ENCODE assay signal across 23 cellular contexts in genomic region chr4:128596844-128597243, GRCh38.
"Had no signal": no experiment of that assay in that cellular context is flagged by ENCODE, and none has a peak within 500 bp of the region (broad histone marks: within the 10 kb centered on the region; RNA-seq: fewer than 3 reads in every experiment).

No MANE protein-coding gene starts in this region.

- H3K27me3 Mint-ChIP-seq: activated B cell treated with CpG ODN at 0.5 μM for 24 hours; activated CD4-positive, alpha-beta T cell treated with anti-CD3 and anti-CD28 coated beads, Interleukin-2, amount 10 ng/mL, durations not matched to agents 7 days and 5 days; activated naive CD4-positive, alpha-beta T cell treated with anti-CD3 and anti-CD28 coated beads, Interleukin-2, amount 10 ng/mL, durations not matched to agents 7 days and 5 days; activated naive CD8-positive, alpha-beta T cell treated with anti-CD3 and anti-CD28 coated beads, Interleukin-2, amount 50 U/mL, for 24 hours; progenitor cell of endocrine pancreas had no signal

- H3K36me3 Mint-ChIP-seq: activated naive CD4-positive, alpha-beta T cell treated with anti-CD3 and anti-CD28 coated beads, Interleukin-2, amount 10 ng/mL, durations not matched to agents 7 days and 5 days had no signal

- FAIRE-seq: TTC549 had no signal

- H3K4me1 Mint-ChIP-seq: activated B cell treated with CpG ODN at 0.5 μM for 24 hours; activated CD4-positive, alpha-beta T cell treated with anti-CD3 and anti-CD28 coated beads, Interleukin-2, amount 10 ng/mL, durations not matched to agents 7 days and 5 days; activated naive CD4-positive, alpha-beta T cell treated with anti-CD3 and anti-CD28 coated beads, Interleukin-2, amount 10 ng/mL, durations not matched to agents 7 days and 5 days; activated naive CD8-positive, alpha-beta T cell treated with anti-CD3 and anti-CD28 coated beads, Interleukin-2, amount 50 U/mL, for 24 hours had no signal

- H3K9me3 ChIP-seq: breast epithelium, right atrium auricular region, suprapubic skin, vagina had no signal

- DNase-seq: activated B cell treated with CpG ODN at 0.5 μM for 24 hours; activated CD4-positive, alpha-beta T cell treated with anti-CD3 and anti-CD28 coated beads, Interleukin-2, amount 10 ng/mL, durations not matched to agents 7 days and 5 days; activated CD8-positive, alpha-beta T cell treated with anti-CD3 and anti-CD28 coated beads, Interleukin-2, amount 10 ng/mL, durations not matched to agents 7 days and 5 days; activated naive CD4-positive, alpha-beta T cell treated with anti-CD3 and anti-CD28 coated beads, Interleukin-2, amount 10 ng/mL, durations not matched to agents 7 days and 5 days; activated naive CD8-positive, alpha-beta T cell treated with anti-CD3 and anti-CD28 coated beads, Interleukin-2, amount 50 U/mL, for 24 hours; activated T-cell treated with anti-CD3 and anti-CD28 coated beads, Interleukin-2, amount 50 U/mL, for 24 hours; anterior cingulate cortex; cerebellar nuclear complex; effector CD8-positive, alpha-beta T cell; foreskin fibroblast; islet precursor cell; mammary epithelial cell; stimulated activated naive CD8-positive, alpha-beta T cell treated with anti-CD3 and anti-CD28 coated beads, Interleukin-15, Interleukin-2, amounts not matched to agents 100 U/mL and 50 U/mL, for 24 hours; trophoblast cell had no signal

- H3K36me3 ChIP-seq: breast epithelium, right atrium auricular region, suprapubic skin, vagina had no signal

- H3K27ac Mint-ChIP-seq: activated B cell treated with CpG ODN at 0.5 μM for 24 hours; activated CD4-positive, alpha-beta T cell treated with anti-CD3 and anti-CD28 coated beads, Interleukin-2, amount 10 ng/mL, durations not matched to agents 7 days and 5 days; activated CD8-positive, alpha-beta T cell treated with anti-CD3 and anti-CD28 coated beads, Interleukin-2, amount 10 ng/mL, durations not matched to agents 7 days and 5 days; activated naive CD4-positive, alpha-beta T cell treated with anti-CD3 and anti-CD28 coated beads, Interleukin-2, amount 10 ng/mL, durations not matched to agents 7 days and 5 days; activated naive CD8-positive, alpha-beta T cell treated with anti-CD3 and anti-CD28 coated beads, Interleukin-2, amount 50 U/mL, for 24 hours; activated T-cell treated with anti-CD3 and anti-CD28 coated beads, Interleukin-2, amount 50 U/mL, for 24 hours; activated T-helper 2 cell treated with anti-CD3 and anti-CD28 coated beads, Interferon-gamma antibody, Interleukin-2, Interleukin-4, amounts not matched to agents 10 μg/mL and 5 μg/mL and 100 μg/mL, durations not matched to agents 14 hours and 24 hours and 36 hours; progenitor cell of endocrine pancreas had no signal

- H3K27me3 ChIP-seq: breast epithelium, right atrium auricular region, suprapubic skin, vagina had no signal

- H3K27ac ChIP-seq: breast epithelium, right atrium auricular region, suprapubic skin, vagina had no signal

- H3K4me3 Mint-ChIP-seq: activated B cell treated with CpG ODN at 0.5 μM for 24 hours; activated CD4-positive, alpha-beta T cell treated with anti-CD3 and anti-CD28 coated beads, Interleukin-2, amount 10 ng/mL, durations not matched to agents 7 days and 5 days; activated CD8-positive, alpha-beta T cell treated with anti-CD3 and anti-CD28 coated beads, Interleukin-2, amount 10 ng/mL, durations not matched to agents 7 days and 5 days; activated naive CD4-positive, alpha-beta T cell treated with anti-CD3 and anti-CD28 coated beads, Interleukin-2, amount 10 ng/mL, durations not matched to agents 7 days and 5 days; activated naive CD8-positive, alpha-beta T cell treated with anti-CD3 and anti-CD28 coated beads, Interleukin-2, amount 50 U/mL, for 24 hours; activated T-cell treated with anti-CD3 and anti-CD28 coated beads, Interleukin-2, amount 50 U/mL, for 24 hours; neural crest cell had no signal

- H3K4me3 ChIP-seq: breast epithelium, right atrium auricular region, suprapubic skin, vagina had no signal

- ATAC-seq: activated CD8-positive, alpha-beta T cell treated with anti-CD3 and anti-CD28 coated beads, Interleukin-2, amount 10 ng/mL, durations not matched to agents 7 days and 5 days; activated naive CD8-positive, alpha-beta T cell treated with anti-CD3 and anti-CD28 coated beads, Interleukin-2, amount 50 U/mL, for 24 hours; left lobe of liver; stimulated activated naive CD8-positive, alpha-beta T cell treated with anti-CD3 and anti-CD28 coated beads, Interleukin-15, Interleukin-2, amounts not matched to agents 100 U/mL and 50 U/mL, for 24 hours had no signal

- H3K4me1 ChIP-seq: breast epithelium had no signal
